ENCODE assay signal across 17 cellular contexts in genomic region chr4:48225368-48226141, GRCh38. TPM values are rescaled to one million over a fixed set of nuclear protein-coding genes. Genes with fewer than 3 reads are reported as not detected.
DNase-seq lines count a peak whose midpoint lies in the region; ATAC-seq and TF ChIP-seq lines count a peak whose summit lies in the region.
"Had no signal": no experiment of that assay in that cellular context is flagged by ENCODE, and none has a peak within 500 bp of the region (broad histone marks: within the 10 kb centered on the region; RNA-seq: fewer than 3 reads in every experiment).

No MANE protein-coding gene starts in this region.

- TF ChIP-seq CTCF in HL-60 (IDR thresholded peaks at IDR 0.05; ENCODE audit: insufficient read depth, low read length) = no peak
- TF ChIP-seq CTCF in progenitor cell of endocrine pancreas (IDR thresholded peaks at IDR 0.05; ENCODE audit: unreplicated experiment) = no peak

- DNase-seq in HL-60 (ENCODE audit: low read depth in 1 of 2, low spot score in 1 of 2) = peak in 1 of 2 experiments; percentile 10
- DNase-seq in progenitor cell of endocrine pancreas (ENCODE audit: low spot score, unreplicated experiment) = no peak
- DNase-seq in activated T-cell treated with anti-CD3 and anti-CD28 coated beads for 4 hours = no peak
- no peak for DNase-seq in sciatic nerve (ENCODE audit: low spot score)
- DNase-seq: DMS 273 treated with DMSO at 0.1 percent for 48 hours, EL, KG1, MM.1S, NCI-H2029, NCI-H510A, NCI-H82, RPMI8226, SW 1271 had no signal

- intact Hi-C loops in dendritic cell treated with granulocyte-macrophage colony-stimulating factor and Interleukin-4, amounts not matched to agents 40 ng/mL and 50 ng/mL, for 4 days (cut with micrococcal nuclease) = loop anchor here (5.0 kb wide), 1 partner anchor 37 kb away; no protein-coding TSS in a partner anchor
- intact Hi-C loops in sciatic nerve (cut with DNase I) = no loop called here

- H3K4me1 Mint-ChIP-seq in dendritic cell treated with granulocyte-macrophage colony-stimulating factor and Interleukin-4, amounts not matched to agents 40 ng/mL and 50 ng/mL, for 4 days (ENCODE audit: low read depth) = peaks cover 45% of the 10 kb centered on the region
- H3K4me1 Mint-ChIP-seq in progenitor cell of endocrine pancreas (ENCODE audit: low read depth) = peaks cover 7% of the 10 kb centered on the region

- peak overlapping the region; percentile 42 for H3K27ac ChIP-seq in HL-60 (replicated peaks)

- H3K27me3 ChIP-seq in HL-60 (ENCODE audit: insufficient read depth, poor library complexity, severe bottlenecking) = no peaks in the 10 kb centered on the region

- no peak overlapping the region for H3K4me3 Mint-ChIP-seq in dendritic cell treated with granulocyte-macrophage colony-stimulating factor and Interleukin-4, amounts not matched to agents 40 ng/mL and 50 ng/mL, for 4 days
- no peak overlapping the region for H3K4me3 Mint-ChIP-seq in progenitor cell of endocrine pancreas (ENCODE audit: low read depth)

- no peak overlapping the region for H3K4me3 ChIP-seq in HL-60 (replicated peaks; ENCODE audit: insufficient read depth, low read length)

- peaks cover 13% of the 10 kb centered on the region for H3K9me3 Mint-ChIP-seq in dendritic cell treated with granulocyte-macrophage colony-stimulating factor and Interleukin-4, amounts not matched to agents 40 ng/mL and 50 ng/mL, for 4 days
- H3K9me3 Mint-ChIP-seq in progenitor cell of endocrine pancreas (ENCODE audit: low read depth) = no peaks in the 10 kb centered on the region

- ATAC-seq in GM18868 (IDR thresholded peaks at IDR 0.05; ENCODE audit: unreplicated experiment) (peak; percentile 51), sciatic nerve (no peak), HG03342 (IDR thresholded peaks at IDR 0.05; ENCODE audit: unreplicated experiment) (no peak)
- ATAC-seq: HCT116 had no signal

- H3K27ac Mint-ChIP-seq in dendritic cell treated with granulocyte-macrophage colony-stimulating factor and Interleukin-4, amounts not matched to agents 40 ng/mL and 50 ng/mL, for 4 days = peak overlapping the region; percentile 22
- peak overlapping the region; percentile 83 for H3K27ac Mint-ChIP-seq in progenitor cell of endocrine pancreas

- H3K27me3 Mint-ChIP-seq in dendritic cell treated with granulocyte-macrophage colony-stimulating factor and Interleukin-4, amounts not matched to agents 40 ng/mL and 50 ng/mL, for 4 days = no peaks in the 10 kb centered on the region
- no peaks in the 10 kb centered on the region for H3K27me3 Mint-ChIP-seq in progenitor cell of endocrine pancreas

- H3K36me3 Mint-ChIP-seq in dendritic cell treated with granulocyte-macrophage colony-stimulating factor and Interleukin-4, amounts not matched to agents 40 ng/mL and 50 ng/mL, for 4 days (ENCODE audit: low read depth) = peaks cover 31% of the 10 kb centered on the region
- H3K36me3 Mint-ChIP-seq in progenitor cell of endocrine pancreas (ENCODE audit: insufficient read depth) = peaks cover 2% of the 10 kb centered on the region

RNA-seq across cellular contexts. Expression of gene TEC, which starts 44.1 kb away (rescaled TPM):
- total RNA-seq in progenitor cell of endocrine pancreas (3.4 and 4.0 TPM in 2 replicates), sciatic nerve (5.3 TPM)
